20 cellular contexts compared by ENCODE assay signal in genomic region chr3:69328103-69328755, GRCh38. TPM values are rescaled to one million over a fixed set of nuclear protein-coding genes. Genes with fewer than 3 reads are reported as not detected.
DNase-seq lines count a peak whose midpoint lies in the region; ATAC-seq and TF ChIP-seq lines count a peak whose summit lies in the region.
"Had no signal": no experiment of that assay in that cellular context is flagged by ENCODE, and none has a peak within 500 bp of the region (broad histone marks: within the 10 kb centered on the region; RNA-seq: fewer than 3 reads in every experiment).

No MANE protein-coding gene starts in this region.

- peaks cover 49% of the 10 kb centered on the region for H3K4me1 Mint-ChIP-seq in activated naive CD8-positive, alpha-beta T cell treated with anti-CD3 and anti-CD28 coated beads for 36 hours

- no peak for DNase-seq in activated naive CD8-positive, alpha-beta T cell treated with anti-CD3 and anti-CD28 coated beads for 36 hours
- no peak for DNase-seq in mucosa of descending colon
- DNase-seq in GF-D8 (lab: John Stamatoyannopoulos, UW) = no peak
- no peak for DNase-seq in NCI-H1417 (lab: John Stamatoyannopoulos, UW)
- no peak for DNase-seq in WERI-Rb-1
- DNase-seq: activated CD4-positive, alpha-beta T cell treated with anti-CD3 and anti-CD28 coated beads for 48 hours; activated effector memory CD4-positive, alpha-beta T cell treated with anti-CD3 and anti-CD28 coated beads, Interleukin-2, amount 50 U/mL, for 16 hours; C1 segment of cervical spinal cord; DMS79 treated with DMSO at 0.1 percent for 48 hours; effector CD4-positive, alpha-beta T cell; Karpas-422; NCI-H1105 treated with DMSO at 0.1 percent for 48 hours; NK-92 treated with Interleukin-12 subunit alpha and Interleukin-12 subunit beta, amount 100 ng/mL, for 24 hours; testis had no signal

- H4K20me1 ChIP-seq in BLaER1 treated with 17β-estradiol and CSF1 and Interleukin-3, amounts not matched to agents 10 nM and 100 nM = peaks cover 0 to 71% (median 13%) of the 10 kb centered on the region in 11 experiments; a peak in 13 of 22 replicates

- intact Hi-C loops in mucosa of descending colon (cut with DNase I, micrococcal nuclease) = no loop called here

- H3K4me3 Mint-ChIP-seq in activated naive CD8-positive, alpha-beta T cell treated with anti-CD3 and anti-CD28 coated beads for 36 hours = no peak overlapping the region
- H3K4me3 Mint-ChIP-seq: GM23338 had no signal

- H3K36me3 ChIP-seq in ACC112 (ENCODE audit: insufficient read depth, low read length) = no peaks in the 10 kb centered on the region
- peaks cover 5 to 40% (median 22%) of the 10 kb centered on the region in 11 experiments; a peak in 16 of 22 replicates for H3K36me3 ChIP-seq in BLaER1 treated with 17β-estradiol and CSF1 and Interleukin-3, amounts not matched to agents 10 nM and 100 nM
- H3K36me3 ChIP-seq in mucosa of descending colon (ENCODE audit: low read depth) = no peaks in the 10 kb centered on the region
- H3K36me3 ChIP-seq in WERI-Rb-1 = no peaks in the 10 kb centered on the region

- H3K27me3 ChIP-seq in ACC112 (ENCODE audit: insufficient read depth, low read length) (0 out of 2 replicates have a peak, but pooled peaks cover under 1% of the 10 kb centered on the region), WERI-Rb-1 (ENCODE audit: insufficient read depth, low read depth, severe bottlenecking) (no peaks in the 10 kb centered on the region)
- H3K27me3 ChIP-seq in BLaER1 treated with 17β-estradiol and CSF1 and Interleukin-3, amounts not matched to agents 10 nM and 100 nM = no peaks in the 10 kb centered on the region
- H3K27me3 ChIP-seq: hepatocyte, testis had no signal

- H3K4me3 ChIP-seq in ACC112 (ENCODE audit: low read depth, low read length) = no peak overlapping the region
- H3K4me3 ChIP-seq in BLaER1 treated with 17β-estradiol and CSF1 and Interleukin-3, amounts not matched to agents 10 nM and 100 nM = peak overlapping the region in 7 of 10 experiments; percentile 6 to 51 (median 40); a peak in 9 of 20 replicates
- no peak overlapping the region for H3K4me3 ChIP-seq in mucosa of descending colon
- no peak overlapping the region for H3K4me3 ChIP-seq in WERI-Rb-1 (ENCODE audit: low read depth, low read length)
- H3K4me3 ChIP-seq: GM23338, hepatocyte, testis had no signal

- peak; percentile 68 for ATAC-seq in mucosa of descending colon
- no peak for ATAC-seq in GM18511 (IDR thresholded peaks at IDR 0.05; ENCODE audit: unreplicated experiment)
- ATAC-seq: GM23338, Right ventricle myocardium inferior had no signal

- H3K79me2 ChIP-seq in ACC112 (ENCODE audit: control insufficient read depth, insufficient read depth, low read length, unreplicated experiment) = no peaks in the 10 kb centered on the region
- H3K79me2 ChIP-seq: hepatocyte had no signal

- H3K27ac Mint-ChIP-seq in activated naive CD8-positive, alpha-beta T cell treated with anti-CD3 and anti-CD28 coated beads for 36 hours = peak overlapping the region; percentile 93
- H3K27ac Mint-ChIP-seq: GM23338 had no signal

- peak overlapping the region; percentile 62 for H2AFZ ChIP-seq in ACC112 (ENCODE audit: low read length, unreplicated experiment)
- H2AFZ ChIP-seq: GM23338, hepatocyte had no signal

- H3K9ac ChIP-seq in BLaER1 treated with 17β-estradiol and CSF1 and Interleukin-3, amounts not matched to agents 10 nM and 100 nM = peak overlapping the region; percentile 69 to 98 (median 75)

- H3K9me3 ChIP-seq in BLaER1 treated with 17β-estradiol and CSF1 and Interleukin-3, amounts not matched to agents 10 nM and 100 nM (replicated peaks in 1 of 11) = no peaks in the 10 kb centered on the region
- no peaks in the 10 kb centered on the region for H3K9me3 ChIP-seq in mucosa of descending colon
- no peaks in the 10 kb centered on the region for H3K9me3 ChIP-seq in WERI-Rb-1 (ENCODE audit: severe bottlenecking)
- H3K9me3 ChIP-seq: testis had no signal

- H3K27me3 Mint-ChIP-seq in activated naive CD8-positive, alpha-beta T cell treated with anti-CD3 and anti-CD28 coated beads for 36 hours = no peaks in the 10 kb centered on the region

- H3K27ac ChIP-seq in ACC112 (ENCODE audit: low read depth, low read length) (no peak overlapping the region), WERI-Rb-1 (no peak overlapping the region)
- H3K27ac ChIP-seq in BLaER1 treated with 17β-estradiol and CSF1 and Interleukin-3, amounts not matched to agents 10 nM and 100 nM = peak overlapping the region; percentile 79 to 100 (median 88)
- H3K27ac ChIP-seq: hepatocyte, testis had no signal

- H3K9me3 Mint-ChIP-seq in activated naive CD8-positive, alpha-beta T cell treated with anti-CD3 and anti-CD28 coated beads for 36 hours = no peaks in the 10 kb centered on the region
- H3K9me3 Mint-ChIP-seq: GM23338 had no signal

- peaks cover 4% of the 10 kb centered on the region for H3K36me3 Mint-ChIP-seq in activated naive CD8-positive, alpha-beta T cell treated with anti-CD3 and anti-CD28 coated beads for 36 hours

- H3K4me1 ChIP-seq in ACC112 (ENCODE audit: control insufficient read depth, insufficient read depth, low read length, unreplicated experiment) = no peaks in the 10 kb centered on the region
- H3K4me1 ChIP-seq in BLaER1 treated with 17β-estradiol and CSF1 and Interleukin-3, amounts not matched to agents 10 nM and 100 nM = peaks cover 94 to 100% (median 97%) of the 10 kb centered on the region in 10 experiments
- peaks cover under 1% of the 10 kb centered on the region for H3K4me1 ChIP-seq in mucosa of descending colon (ENCODE audit: low read depth)
- H3K4me1 ChIP-seq: testis had no signal

- TF ChIP-seq CTCF in mucosa of descending colon (IDR thresholded peaks at IDR 0.05) (no peak), WERI-Rb-1 (IDR thresholded peaks at IDR 0.05; ENCODE audit: low read depth, low read length) (no peak)

- peak overlapping the region; percentile 82 to 98 (median 92) for H3K4me2 ChIP-seq in BLaER1 treated with 17β-estradiol and CSF1 and Interleukin-3, amounts not matched to agents 10 nM and 100 nM
- H3K4me2 ChIP-seq: GM23338, hepatocyte had no signal

RNA-seq across cellular contexts. Expression of gene FRMD4B, which starts 57.7 kb away (rescaled TPM):
- total RNA-seq in activated naive CD8-positive, alpha-beta T cell treated with anti-CD3 and anti-CD28 coated beads for 36 hours = 1 to 10 TPM; 6.1 to 7.1 TPM
- 10 to 100 TPM; 26.0 to 29.4 (median 28.6) TPM for total RNA-seq in mucosa of descending colon

Comparison
In these comparisons a context has a peak if more than half of its experiments do, and no peak if none do; other contexts are left out.
1. H3K27ac ChIP-seq: peak in BLaER1 treated with 17β-estradiol and CSF1 and Interleukin-3, amounts not matched to agents 10 nM and 100 nM (11 of 11); none in ACC112 (single experiment) and WERI-Rb-1 (single experiment).
2. H3K4me3 ChIP-seq: peak in BLaER1 treated with 17β-estradiol and CSF1 and Interleukin-3, amounts not matched to agents 10 nM and 100 nM (7 of 10); none in ACC112 (single experiment), mucosa of descending colon (single experiment) and WERI-Rb-1 (single experiment).